ENCODE assay signal across 33 cellular contexts in genomic region chr18:36901277-36901701, GRCh38.
A peak's percentile ranks its signal among the peaks of the same experiment; 100 is the strongest.
DNase-seq lines count a peak whose midpoint lies in the region; ATAC-seq, FAIRE-seq and TF ChIP-seq lines count a peak whose summit lies in the region.
"Had no signal": no experiment of that assay in that cellular context is flagged by ENCODE, and none has a peak within 500 bp of the region (broad histone marks: within the 10 kb centered on the region; RNA-seq: fewer than 3 reads in every experiment).

No MANE protein-coding gene starts in this region.

- H3K4me3 ChIP-seq in K562 (no peak overlapping the region), foreskin fibroblast (ENCODE audit: low read depth in 1 of 2, low read length in 2 of 2) (no peak overlapping the region), heart right ventricle (no peak overlapping the region)
- H3K4me3 ChIP-seq: Peyer's patch, smooth muscle cell had no signal

- in situ Hi-C loops in K562 (cut with MboI) = no loop called here

- no peak overlapping the region for H3K4me3 Mint-ChIP-seq in activated CD8-positive, alpha-beta memory T cell treated with anti-CD3 and anti-CD28 coated beads, Interleukin-2, amount 10 ng/mL, durations not matched to agents 7 days and 5 days
- H3K4me3 Mint-ChIP-seq: activated CD8-positive, alpha-beta T cell treated with anti-CD3 and anti-CD28 coated beads, Interleukin-2, amount 10 ng/mL, durations not matched to agents 7 days and 5 days; effector memory CD8-positive, alpha-beta T cell; immature natural killer cell; memory B cell; nephron had no signal

- H3K4me2 ChIP-seq in K562 (ENCODE audit: insufficient read depth, low read length) = no peak overlapping the region
- H3K4me2 ChIP-seq: smooth muscle cell had no signal

- TF ChIP-seq CTCF in K562 (IDR thresholded peaks at IDR 0.05 in 2 of 3, conservative IDR thresholded peaks at IDR 0.05 in 1 of 3; ENCODE audit: insufficient read depth in 2 of 3, low read depth in 1 of 3, low read length in 3 of 3) = no peak
- no peak for TF ChIP-seq CTCF in foreskin fibroblast (IDR thresholded peaks at IDR 0.05; ENCODE audit: low read depth, low read length)
- no peak for TF ChIP-seq CTCF in heart right ventricle (IDR thresholded peaks at IDR 0.05)

- H3K36me3 ChIP-seq in K562 (ENCODE audit: control insufficient read depth, insufficient read depth, low read length) = no peaks in the 10 kb centered on the region
- H3K36me3 ChIP-seq in heart right ventricle = no peaks in the 10 kb centered on the region
- H3K36me3 ChIP-seq: Peyer's patch, WERI-Rb-1 had no signal

- H3K9ac ChIP-seq in K562 (ENCODE audit: insufficient read depth in 1 of 2, low read depth in 2 of 2, low read length in 2 of 2) = no peak overlapping the region

- no peaks in the 10 kb centered on the region for H4K20me1 ChIP-seq in K562 (replicated peaks; ENCODE audit: control insufficient read depth, insufficient read depth, low read length)

- H3K27ac Mint-ChIP-seq in activated CD8-positive, alpha-beta memory T cell treated with anti-CD3 and anti-CD28 coated beads, Interleukin-2, amount 10 ng/mL, durations not matched to agents 7 days and 5 days = no peak overlapping the region
- H3K27ac Mint-ChIP-seq: activated CD8-positive, alpha-beta T cell treated with anti-CD3 and anti-CD28 coated beads, Interleukin-2, amount 10 ng/mL, durations not matched to agents 7 days and 5 days; activated naive CD4-positive, alpha-beta T cell treated with anti-CD3 and anti-CD28 coated beads, Interleukin-2, amount 50 U/mL, for 72 hours; immature natural killer cell; memory B cell; nephron had no signal

- peaks cover 6% of the 10 kb centered on the region; the same call in 1 of the 2 replicates for H3K9me3 ChIP-seq in K562 (replicated peaks; ENCODE audit: control insufficient read depth, insufficient read depth, low read depth, low read length)
- H3K9me3 ChIP-seq in heart right ventricle = peaks cover 0 to 17% (median 6%) of the 10 kb centered on the region in 11 donors
- H3K9me3 ChIP-seq: Peyer's patch had no signal

- DNase-seq in EH (ENCODE audit: low read depth) = peak; percentile 10
- DNase-seq in NCI-H446 treated with DMSO at 0.1 percent for 48 hours (lab: John Stamatoyannopoulos, UW) = peak; percentile 40
- DNase-seq in K562 (ENCODE audit: extremely low read depth in 1 of 4, low spot score in 3 of 4) = peak in 3 of 4 experiments; percentile 10 to 49 (median 37)
- DNase-seq in foreskin fibroblast = peak; percentile 7 to 43
- no peak for DNase-seq in activated CD8-positive, alpha-beta memory T cell treated with anti-CD3 and anti-CD28 coated beads, Interleukin-2, amount 10 ng/mL, durations not matched to agents 7 days and 5 days
- no peak for DNase-seq in heart right ventricle
- DNase-seq: activated CD4-positive, alpha-beta T cell treated with anti-CD3 and anti-CD28 coated beads for 4 hours; activated CD8-positive, alpha-beta T cell treated with anti-CD3 and anti-CD28 coated beads, Interleukin-2, amount 10 ng/mL, durations not matched to agents 7 days and 5 days; activated T-cell treated with anti-CD3 and anti-CD28 coated beads for 4 hours; anterior cingulate cortex; caudate nucleus; cortex of kidney; DMS79 treated with DMSO at 0.1 percent for 48 hours; effector memory CD8-positive, alpha-beta T cell; GOT3; immature natural killer cell; Kasumi-1; NCI-H146; NCI-H226; NCI-H748 treated with DMSO at 0.1 percent for 48 hours; Peyer's patch; SHP77 treated with DMSO at 0.1 percent for 48 hours; stimulated activated naive CD4-positive, alpha-beta T cell; T1000; WERI-Rb-1 had no signal

- intact Hi-C loops in K562 (cut with micrococcal nuclease) = no loop called here
- intact Hi-C loops in heart right ventricle (cut with DNase I) = no loop called here

- H3K27ac ChIP-seq in K562 (ENCODE audit: extremely low read depth, low read depth, low read length) = peak overlapping the region; percentile 17; the same call in 1 of the 3 replicates
- no peak overlapping the region for H3K27ac ChIP-seq in heart right ventricle
- H3K27ac ChIP-seq: C4-2B, Peyer's patch, WERI-Rb-1 had no signal

- ATAC-seq in K562 (peak; percentile 82), HG02588 (IDR thresholded peaks at IDR 0.05; ENCODE audit: unreplicated experiment) (no peak), GM19395 (IDR thresholded peaks at IDR 0.05; ENCODE audit: unreplicated experiment) (no peak), heart right ventricle (no peak)
- no peak for ATAC-seq in activated CD8-positive, alpha-beta memory T cell treated with anti-CD3 and anti-CD28 coated beads, Interleukin-2, amount 10 ng/mL, durations not matched to agents 7 days and 5 days
- ATAC-seq: activated CD8-positive, alpha-beta T cell treated with anti-CD3 and anti-CD28 coated beads, Interleukin-2, amount 10 ng/mL, durations not matched to agents 7 days and 5 days; activated naive CD4-positive, alpha-beta T cell treated with anti-CD3 and anti-CD28 coated beads, Interleukin-2, amount 50 U/mL, for 72 hours; effector memory CD8-positive, alpha-beta T cell; left lobe of liver had no signal

- WGBS in K562 (ENCODE audit: insufficient coverage, low coverage, missing lambda C conversion rate) = 42% methylated on average over 1 of the region's 1 CpG
- 65 to 69% methylated on average over 1 of the region's 1 CpG for WGBS in heart right ventricle, 2 donors

- H3K27me3 ChIP-seq in K562 (ENCODE audit: control insufficient read depth in 2 of 2, insufficient read depth in 2 of 2, low read length in 2 of 2) (no peaks in the 10 kb centered on the region), heart right ventricle (no peaks in the 10 kb centered on the region)
- H3K27me3 ChIP-seq: Peyer's patch had no signal

- peaks cover 16% of the 10 kb centered on the region for H3K36me3 Mint-ChIP-seq in activated CD8-positive, alpha-beta memory T cell treated with anti-CD3 and anti-CD28 coated beads, Interleukin-2, amount 10 ng/mL, durations not matched to agents 7 days and 5 days

- H3K4me1 Mint-ChIP-seq in activated CD8-positive, alpha-beta memory T cell treated with anti-CD3 and anti-CD28 coated beads, Interleukin-2, amount 10 ng/mL, durations not matched to agents 7 days and 5 days = no peaks in the 10 kb centered on the region
- H3K4me1 Mint-ChIP-seq: immature natural killer cell, memory B cell had no signal

- no TSS peak for BruUV-seq in K562 (replicated peaks; lab: Mats Ljungman, UMichigan)

- H2AFZ ChIP-seq in K562 (ENCODE audit: low read depth, low read length) = no peak overlapping the region

- TF ChIP-seq EP300 in K562 (IDR thresholded peaks at IDR 0.05; ENCODE audit: low read length) = peak; percentile 76

- no peak for TF ChIP-seq POLR2A in K562 (conservative IDR thresholded peaks at IDR 0.05)

- H3K79me2 ChIP-seq in K562 (ENCODE audit: control insufficient read depth, insufficient read depth, low read length) = no peaks in the 10 kb centered on the region

- CTCF ChIA-PET in K562 (lab: Yijun Ruan, JAX; ENCODE audit: low intra/inter-chr PET ratio) = interaction anchor here (0.6 kb wide), 1 partner anchor 930 kb away, joined by 3 read pairs; no protein-coding TSS in a partner anchor
- CTCF ChIA-PET in activated CD8-positive, alpha-beta memory T cell treated with anti-CD3 and anti-CD28 coated beads, Interleukin-2, amount 10 ng/mL, durations not matched to agents 7 days and 5 days (lab: Charles Lee) = interaction anchor here (1.3 kb wide), 1 partner anchor 72 kb away, joined by 4 read pairs; no protein-coding TSS in a partner anchor

- peaks cover 2% of the 10 kb centered on the region for H3K9me3 Mint-ChIP-seq in activated CD8-positive, alpha-beta memory T cell treated with anti-CD3 and anti-CD28 coated beads, Interleukin-2, amount 10 ng/mL, durations not matched to agents 7 days and 5 days (ENCODE audit: low read depth)
- H3K9me3 Mint-ChIP-seq: effector memory CD8-positive, alpha-beta T cell had no signal

- no peaks in the 10 kb centered on the region for H3K27me3 Mint-ChIP-seq in activated CD8-positive, alpha-beta memory T cell treated with anti-CD3 and anti-CD28 coated beads, Interleukin-2, amount 10 ng/mL, durations not matched to agents 7 days and 5 days
- H3K27me3 Mint-ChIP-seq: effector memory CD8-positive, alpha-beta T cell; memory B cell had no signal

- FAIRE-seq in K562 (lab: Jason Lieb, UNC) = peak; percentile 83

- TF ChIP-seq RAD21 in K562 (CRISPR knock-in tag; conservative IDR thresholded peaks at IDR 0.05 in 1 of 2, IDR thresholded peaks at IDR 0.05 in 1 of 2) = no peak

- H3K4me1 ChIP-seq in K562 (replicated peaks in 1 of 2; ENCODE audit: control insufficient read depth in 2 of 2, insufficient read depth in 2 of 2, low read length in 2 of 2) = peaks cover 4 to 16% of the 10 kb centered on the region in 2 experiments; a peak in 3 of 5 replicates
- H3K4me1 ChIP-seq in heart right ventricle = peaks cover 0 to 13% (median 0%) of the 10 kb centered on the region in 9 donors
- H3K4me1 ChIP-seq: Peyer's patch had no signal

- no peaks in the 10 kb centered on the region for H3K9me1 ChIP-seq in K562 (ENCODE audit: control insufficient read depth, insufficient read depth, low read length)

- POLR2A ChIA-PET in K562 (lab: Yijun Ruan, JAX) = interaction anchor here (0.6 to 1.6 kb wide), 2 partner anchors 72 to 1017 kb away, joined by 3 to 6 read pairs; partner anchors contain the start of genes KIAA1328 and TPGS2

TF ChIP-seq in K562, 482 proteins besides CTCF, POLR2A, EP300 and RAD21 (continues in another document):
- no peak for TF ChIP-seq POLR2H (tag; IDR thresholded peaks at IDR 0.05; ENCODE audit: low read depth)
- peak; percentile 99 for TF ChIP-seq MEIS2 (IDR thresholded peaks at IDR 0.05; ENCODE audit: partially characterized antibody)
- no peak for TF ChIP-seq ILK (tag; IDR thresholded peaks at IDR 0.05; ENCODE audit: borderline replicate concordance, low read depth)
- TF ChIP-seq HDAC6 (IDR thresholded peaks at IDR 0.05; ENCODE audit: low read depth, low read length) = no peak
- no peak for TF ChIP-seq NFYB (IDR thresholded peaks at IDR 0.05; ENCODE audit: extremely low read depth, insufficient read length)
- no peak for TF ChIP-seq PTTG1 (tag; IDR thresholded peaks at IDR 0.05; ENCODE audit: low read depth)
- TF ChIP-seq NCOR1 (IDR thresholded peaks at IDR 0.05) = peak; percentile 60
- TF ChIP-seq CBFA2T3 (IDR thresholded peaks at IDR 0.05) = peak; percentile 84
- peak in 1 of 2 experiments; percentile 48; a peak in 1 of 4 replicates for TF ChIP-seq TRIM24 (IDR thresholded peaks at IDR 0.05)
- peak; percentile 58 for TF ChIP-seq MTA2 (IDR thresholded peaks at IDR 0.05; ENCODE audit: low read depth)
- no peak for TF ChIP-seq NFE2L1 (tag; IDR thresholded peaks at IDR 0.05; ENCODE audit: borderline replicate concordance, low read depth)
- no peak for TF ChIP-seq NCOA2 (IDR thresholded peaks at IDR 0.05; ENCODE audit: partially characterized antibody in 2 of 2)
- peak; percentile 70 for TF ChIP-seq TCF3 (CRISPR knock-in tag; IDR thresholded peaks at IDR 0.05)

Comparison
In these comparisons a context has a peak if more than half of its experiments do, and no peak if none do; other contexts are left out.
1. DNase-seq: peak in EH (single experiment), NCI-H446 treated with DMSO at 0.1 percent for 48 hours (single experiment), K562 (3 of 4) and foreskin fibroblast (2 of 2); none in activated CD8-positive, alpha-beta memory T cell treated with anti-CD3 and anti-CD28 coated beads, Interleukin-2, amount 10 ng/mL, durations not matched to agents 7 days and 5 days (single experiment) and heart right ventricle (0 of 2).